2 cellular contexts compared by ENCODE assay signal in the genomic region with DNA sequence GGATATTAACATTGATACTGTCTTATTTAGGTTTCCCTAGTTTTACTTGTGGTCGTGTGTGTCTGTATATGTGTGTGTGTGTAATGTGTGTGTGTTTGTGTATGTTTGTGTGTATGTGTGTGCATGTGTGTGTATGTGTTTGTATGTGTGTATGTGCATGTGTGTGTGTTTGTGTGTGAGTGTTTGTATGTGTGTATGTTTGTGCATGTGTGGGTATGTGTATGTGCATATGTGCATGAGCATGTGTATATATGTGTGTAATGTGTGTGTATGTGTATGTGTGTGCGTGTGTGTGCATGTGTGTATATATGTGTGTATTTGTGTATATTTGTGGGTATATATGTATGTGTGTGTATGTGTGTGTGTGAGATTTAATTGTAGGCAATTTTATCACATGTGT.
TF ChIP-seq lines count a peak whose summit lies in the region.

No MANE protein-coding gene starts in this region.

TF ChIP-seq in HEK293, 187 proteins besides CTCF, POLR2A, EP300 and RAD21:
- TF ChIP-seq, protein P1, sequence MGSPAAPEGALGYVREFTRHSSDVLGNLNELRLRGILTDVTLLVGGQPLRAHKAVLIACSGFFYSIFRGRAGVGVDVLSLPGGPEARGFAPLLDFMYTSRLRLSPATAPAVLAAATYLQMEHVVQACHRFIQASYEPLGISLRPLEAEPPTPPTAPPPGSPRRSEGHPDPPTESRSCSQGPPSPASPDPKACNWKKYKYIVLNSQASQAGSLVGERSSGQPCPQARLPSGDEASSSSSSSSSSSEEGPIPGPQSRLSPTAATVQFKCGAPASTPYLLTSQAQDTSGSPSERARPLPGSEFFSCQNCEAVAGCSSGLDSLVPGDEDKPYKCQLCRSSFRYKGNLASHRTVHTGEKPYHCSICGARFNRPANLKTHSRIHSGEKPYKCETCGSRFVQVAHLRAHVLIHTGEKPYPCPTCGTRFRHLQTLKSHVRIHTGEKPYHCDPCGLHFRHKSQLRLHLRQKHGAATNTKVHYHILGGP (tag by site-specific recombination; IDR thresholded peaks at IDR 0.05), result no peak
- TF ChIP-seq, protein P2, sequence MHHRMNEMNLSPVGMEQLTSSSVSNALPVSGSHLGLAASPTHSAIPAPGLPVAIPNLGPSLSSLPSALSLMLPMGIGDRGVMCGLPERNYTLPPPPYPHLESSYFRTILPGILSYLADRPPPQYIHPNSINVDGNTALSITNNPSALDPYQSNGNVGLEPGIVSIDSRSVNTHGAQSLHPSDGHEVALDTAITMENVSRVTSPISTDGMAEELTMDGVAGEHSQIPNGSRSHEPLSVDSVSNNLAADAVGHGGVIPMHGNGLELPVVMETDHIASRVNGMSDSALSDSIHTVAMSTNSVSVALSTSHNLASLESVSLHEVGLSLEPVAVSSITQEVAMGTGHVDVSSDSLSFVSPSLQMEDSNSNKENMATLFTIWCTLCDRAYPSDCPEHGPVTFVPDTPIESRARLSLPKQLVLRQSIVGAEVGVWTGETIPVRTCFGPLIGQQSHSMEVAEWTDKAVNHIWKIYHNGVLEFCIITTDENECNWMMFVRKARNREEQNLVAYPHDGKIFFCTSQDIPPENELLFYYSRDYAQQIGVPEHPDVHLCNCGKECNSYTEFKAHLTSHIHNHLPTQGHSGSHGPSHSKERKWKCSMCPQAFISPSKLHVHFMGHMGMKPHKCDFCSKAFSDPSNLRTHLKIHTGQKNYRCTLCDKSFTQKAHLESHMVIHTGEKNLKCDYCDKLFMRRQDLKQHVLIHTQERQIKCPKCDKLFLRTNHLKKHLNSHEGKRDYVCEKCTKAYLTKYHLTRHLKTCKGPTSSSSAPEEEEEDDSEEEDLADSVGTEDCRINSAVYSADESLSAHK (tag by site-specific recombination; IDR thresholded peaks at IDR 0.05), result no peak
- TF ChIP-seq ZEB2 (tag by site-specific recombination; IDR thresholded peaks at IDR 0.05) (no peak), ZNF521 (tag by site-specific recombination; IDR thresholded peaks at IDR 0.05) (peak; percentile 51; the same call in 1 of the 2 replicates)
- TF ChIP-seq, protein P3, sequence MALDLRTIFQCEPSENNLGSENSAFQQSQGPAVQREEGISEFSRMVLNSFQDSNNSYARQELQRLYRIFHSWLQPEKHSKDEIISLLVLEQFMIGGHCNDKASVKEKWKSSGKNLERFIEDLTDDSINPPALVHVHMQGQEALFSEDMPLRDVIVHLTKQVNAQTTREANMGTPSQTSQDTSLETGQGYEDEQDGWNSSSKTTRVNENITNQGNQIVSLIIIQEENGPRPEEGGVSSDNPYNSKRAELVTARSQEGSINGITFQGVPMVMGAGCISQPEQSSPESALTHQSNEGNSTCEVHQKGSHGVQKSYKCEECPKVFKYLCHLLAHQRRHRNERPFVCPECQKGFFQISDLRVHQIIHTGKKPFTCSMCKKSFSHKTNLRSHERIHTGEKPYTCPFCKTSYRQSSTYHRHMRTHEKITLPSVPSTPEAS (tag by site-specific recombination; IDR thresholded peaks at IDR 0.05), result peak; percentile 95

TF ChIP-seq in GM12878, 131 proteins besides CTCF, POLR2A, EP300 and RAD21:
- TF ChIP-seq, protein P4, sequence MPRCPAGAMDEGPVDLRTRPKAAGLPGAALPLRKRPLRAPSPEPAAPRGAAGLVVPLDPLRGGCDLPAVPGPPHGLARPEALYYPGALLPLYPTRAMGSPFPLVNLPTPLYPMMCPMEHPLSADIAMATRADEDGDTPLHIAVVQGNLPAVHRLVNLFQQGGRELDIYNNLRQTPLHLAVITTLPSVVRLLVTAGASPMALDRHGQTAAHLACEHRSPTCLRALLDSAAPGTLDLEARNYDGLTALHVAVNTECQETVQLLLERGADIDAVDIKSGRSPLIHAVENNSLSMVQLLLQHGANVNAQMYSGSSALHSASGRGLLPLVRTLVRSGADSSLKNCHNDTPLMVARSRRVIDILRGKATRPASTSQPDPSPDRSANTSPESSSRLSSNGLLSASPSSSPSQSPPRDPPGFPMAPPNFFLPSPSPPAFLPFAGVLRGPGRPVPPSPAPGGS (IDR thresholded peaks at IDR 0.05; ENCODE audit: borderline replicate concordance, insufficient read depth, low read depth, low read length, poor library complexity, severe bottlenecking), result peak; percentile 75
- TF ChIP-seq, protein P5, sequence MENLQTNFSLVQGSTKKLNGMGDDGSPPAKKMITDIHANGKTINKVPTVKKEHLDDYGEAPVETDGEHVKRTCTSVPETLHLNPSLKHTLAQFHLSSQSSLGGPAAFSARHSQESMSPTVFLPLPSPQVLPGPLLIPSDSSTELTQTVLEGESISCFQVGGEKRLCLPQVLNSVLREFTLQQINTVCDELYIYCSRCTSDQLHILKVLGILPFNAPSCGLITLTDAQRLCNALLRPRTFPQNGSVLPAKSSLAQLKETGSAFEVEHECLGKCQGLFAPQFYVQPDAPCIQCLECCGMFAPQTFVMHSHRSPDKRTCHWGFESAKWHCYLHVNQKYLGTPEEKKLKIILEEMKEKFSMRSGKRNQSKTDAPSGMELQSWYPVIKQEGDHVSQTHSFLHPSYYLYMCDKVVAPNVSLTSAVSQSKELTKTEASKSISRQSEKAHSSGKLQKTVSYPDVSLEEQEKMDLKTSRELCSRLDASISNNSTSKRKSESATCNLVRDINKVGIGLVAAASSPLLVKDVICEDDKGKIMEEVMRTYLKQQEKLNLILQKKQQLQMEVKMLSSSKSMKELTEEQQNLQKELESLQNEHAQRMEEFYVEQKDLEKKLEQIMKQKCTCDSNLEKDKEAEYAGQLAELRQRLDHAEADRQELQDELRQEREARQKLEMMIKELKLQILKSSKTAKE (IDR thresholded peaks at IDR 0.05; ENCODE audit: low read depth, poor library complexity, severe bottlenecking), result no peak
- TF ChIP-seq NFIC (IDR thresholded peaks at IDR 0.05; ENCODE audit: low read depth, low read length) (0 out of 2 replicates have a peak, but pooled peaks have one; percentile 25), SREBF2 (IDR thresholded peaks at IDR 0.05; ENCODE audit: low read length) (no peak), EGR1 (IDR thresholded peaks at IDR 0.05; ENCODE audit: borderline replicate concordance in 1 of 2, low read depth in 2 of 2, low read length in 2 of 2) (no peak), RB1 (IDR thresholded peaks at IDR 0.05; ENCODE audit: borderline replicate concordance) (no peak), ZNF217 (IDR thresholded peaks at IDR 0.05) (no peak), POLR2AphosphoS2 (IDR thresholded peaks at IDR 0.05; ENCODE audit: low read depth, low read length) (no peak), MYC (IDR thresholded peaks at IDR 0.05; ENCODE audit: insufficient read depth, insufficient read length, insufficient replicate concordance, low read length, severe bottlenecking) (no peak), BACH1 (IDR thresholded peaks at IDR 0.05; ENCODE audit: borderline replicate concordance) (no peak), NR2F1 (conservative IDR thresholded peaks at IDR 0.05) (no peak), SMAD5 (IDR thresholded peaks at IDR 0.05; ENCODE audit: low read depth) (no peak), YY1 (IDR thresholded peaks at IDR 0.05; ENCODE audit: low read depth, low read length) (no peak)
- TF ChIP-seq, protein P6, sequence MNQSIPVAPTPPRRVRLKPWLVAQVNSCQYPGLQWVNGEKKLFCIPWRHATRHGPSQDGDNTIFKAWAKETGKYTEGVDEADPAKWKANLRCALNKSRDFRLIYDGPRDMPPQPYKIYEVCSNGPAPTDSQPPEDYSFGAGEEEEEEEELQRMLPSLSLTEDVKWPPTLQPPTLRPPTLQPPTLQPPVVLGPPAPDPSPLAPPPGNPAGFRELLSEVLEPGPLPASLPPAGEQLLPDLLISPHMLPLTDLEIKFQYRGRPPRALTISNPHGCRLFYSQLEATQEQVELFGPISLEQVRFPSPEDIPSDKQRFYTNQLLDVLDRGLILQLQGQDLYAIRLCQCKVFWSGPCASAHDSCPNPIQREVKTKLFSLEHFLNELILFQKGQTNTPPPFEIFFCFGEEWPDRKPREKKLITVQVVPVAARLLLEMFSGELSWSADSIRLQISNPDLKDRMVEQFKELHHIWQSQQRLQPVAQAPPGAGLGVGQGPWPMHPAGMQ (IDR thresholded peaks at IDR 0.05; ENCODE audit: borderline replicate concordance), result 0 out of 2 replicates have a peak, but pooled peaks have one; percentile 28
- TF ChIP-seq, protein P7, sequence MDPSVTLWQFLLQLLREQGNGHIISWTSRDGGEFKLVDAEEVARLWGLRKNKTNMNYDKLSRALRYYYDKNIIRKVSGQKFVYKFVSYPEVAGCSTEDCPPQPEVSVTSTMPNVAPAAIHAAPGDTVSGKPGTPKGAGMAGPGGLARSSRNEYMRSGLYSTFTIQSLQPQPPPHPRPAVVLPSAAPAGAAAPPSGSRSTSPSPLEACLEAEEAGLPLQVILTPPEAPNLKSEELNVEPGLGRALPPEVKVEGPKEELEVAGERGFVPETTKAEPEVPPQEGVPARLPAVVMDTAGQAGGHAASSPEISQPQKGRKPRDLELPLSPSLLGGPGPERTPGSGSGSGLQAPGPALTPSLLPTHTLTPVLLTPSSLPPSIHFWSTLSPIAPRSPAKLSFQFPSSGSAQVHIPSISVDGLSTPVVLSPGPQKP (IDR thresholded peaks at IDR 0.05; ENCODE audit: low read depth, low read length), result no peak
- TF ChIP-seq, protein P8, sequence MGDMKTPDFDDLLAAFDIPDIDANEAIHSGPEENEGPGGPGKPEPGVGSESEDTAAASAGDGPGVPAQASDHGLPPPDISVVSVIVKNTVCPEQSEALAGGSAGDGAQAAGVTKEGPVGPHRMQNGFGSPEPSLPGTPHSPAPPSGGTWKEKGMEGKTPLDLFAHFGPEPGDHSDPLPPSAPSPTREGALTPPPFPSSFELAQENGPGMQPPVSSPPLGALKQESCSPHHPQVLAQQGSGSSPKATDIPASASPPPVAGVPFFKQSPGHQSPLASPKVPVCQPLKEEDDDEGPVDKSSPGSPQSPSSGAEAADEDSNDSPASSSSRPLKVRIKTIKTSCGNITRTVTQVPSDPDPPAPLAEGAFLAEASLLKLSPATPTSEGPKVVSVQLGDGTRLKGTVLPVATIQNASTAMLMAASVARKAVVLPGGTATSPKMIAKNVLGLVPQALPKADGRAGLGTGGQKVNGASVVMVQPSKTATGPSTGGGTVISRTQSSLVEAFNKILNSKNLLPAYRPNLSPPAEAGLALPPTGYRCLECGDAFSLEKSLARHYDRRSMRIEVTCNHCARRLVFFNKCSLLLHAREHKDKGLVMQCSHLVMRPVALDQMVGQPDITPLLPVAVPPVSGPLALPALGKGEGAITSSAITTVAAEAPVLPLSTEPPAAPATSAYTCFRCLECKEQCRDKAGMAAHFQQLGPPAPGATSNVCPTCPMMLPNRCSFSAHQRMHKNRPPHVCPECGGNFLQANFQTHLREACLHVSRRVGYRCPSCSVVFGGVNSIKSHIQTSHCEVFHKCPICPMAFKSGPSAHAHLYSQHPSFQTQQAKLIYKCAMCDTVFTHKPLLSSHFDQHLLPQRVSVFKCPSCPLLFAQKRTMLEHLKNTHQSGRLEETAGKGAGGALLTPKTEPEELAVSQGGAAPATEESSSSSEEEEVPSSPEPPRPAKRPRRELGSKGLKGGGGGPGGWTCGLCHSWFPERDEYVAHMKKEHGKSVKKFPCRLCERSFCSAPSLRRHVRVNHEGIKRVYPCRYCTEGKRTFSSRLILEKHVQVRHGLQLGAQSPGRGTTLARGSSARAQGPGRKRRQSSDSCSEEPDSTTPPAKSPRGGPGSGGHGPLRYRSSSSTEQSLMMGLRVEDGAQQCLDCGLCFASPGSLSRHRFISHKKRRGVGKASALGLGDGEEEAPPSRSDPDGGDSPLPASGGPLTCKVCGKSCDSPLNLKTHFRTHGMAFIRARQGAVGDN (IDR thresholded peaks at IDR 0.05), result no peak
